Comparison of ENCODE assay signal across 1 cellular context in the genomic region with DNA sequence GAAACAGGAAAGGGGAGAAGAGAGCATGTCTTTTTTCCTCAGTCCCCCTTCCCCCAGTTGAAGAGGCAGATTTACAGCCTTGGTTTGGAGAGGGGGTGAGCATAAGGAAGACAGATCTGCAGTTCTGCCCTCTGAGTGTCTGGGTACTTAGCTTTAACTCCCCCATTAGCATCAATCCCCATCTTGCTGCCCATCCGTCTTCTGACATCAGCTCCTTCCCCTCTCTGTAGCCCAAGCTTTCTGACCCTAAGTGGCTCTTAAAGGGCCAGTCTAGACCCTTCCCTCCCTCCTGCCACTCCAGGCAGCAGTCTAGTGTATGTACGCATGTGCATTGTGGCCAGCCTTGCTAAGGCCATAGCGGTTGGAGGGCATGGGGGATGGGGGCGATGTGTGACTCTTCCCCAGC.
TF ChIP-seq lines count a peak whose summit lies in the region.

No MANE protein-coding gene starts in this region.

TF ChIP-seq in K562, 482 proteins besides CTCF, POLR2A, EP300 and RAD21 (continues in another document):
- TF ChIP-seq PBX2 (CRISPR knock-in tag; IDR thresholded peaks at IDR 0.05; ENCODE audit: low read depth) (no peak), PBX2 (tag; conservative IDR thresholded peaks at IDR 0.05; ENCODE audit: low read depth) (peak; percentile 36), GTF2F1 (IDR thresholded peaks at IDR 0.05; ENCODE audit: low read depth, low read length) (no peak), EZH2 (IDR thresholded peaks at IDR 0.05; ENCODE audit: borderline replicate concordance, low read depth, low read length) (no peak), NCOA6 (IDR thresholded peaks at IDR 0.05) (no peak), ZBTB1 (CRISPR knock-in tag; IDR thresholded peaks at IDR 0.05; ENCODE audit: borderline replicate concordance, low read depth) (no peak), TARDBP (IDR thresholded peaks at IDR 0.05) (no peak), NFYB (IDR thresholded peaks at IDR 0.05; ENCODE audit: extremely low read depth, insufficient read length) (no peak), SMARCE1 (IDR thresholded peaks at IDR 0.05) (no peak), PHF8 (IDR thresholded peaks at IDR 0.05; ENCODE audit: borderline replicate concordance, low read length) (no peak), ZNF23 (CRISPR knock-in tag; IDR thresholded peaks at IDR 0.05) (no peak), RBM15 (IDR thresholded peaks at IDR 0.05; ENCODE audit: insufficient read depth, low read length) (no peak), RBM39 (optimal IDR thresholded peaks at IDR 0.05; ENCODE audit: low read depth, low read length) (no peak), ILK (tag; IDR thresholded peaks at IDR 0.05; ENCODE audit: borderline replicate concordance, low read depth) (no peak), HDAC2 (IDR thresholded peaks at IDR 0.05) (no peak), NBN (IDR thresholded peaks at IDR 0.05; ENCODE audit: low read depth) (no peak), CHD7 (IDR thresholded peaks at IDR 0.05; ENCODE audit: low read depth, low read length) (no peak)
- TF ChIP-seq, protein P1, sequence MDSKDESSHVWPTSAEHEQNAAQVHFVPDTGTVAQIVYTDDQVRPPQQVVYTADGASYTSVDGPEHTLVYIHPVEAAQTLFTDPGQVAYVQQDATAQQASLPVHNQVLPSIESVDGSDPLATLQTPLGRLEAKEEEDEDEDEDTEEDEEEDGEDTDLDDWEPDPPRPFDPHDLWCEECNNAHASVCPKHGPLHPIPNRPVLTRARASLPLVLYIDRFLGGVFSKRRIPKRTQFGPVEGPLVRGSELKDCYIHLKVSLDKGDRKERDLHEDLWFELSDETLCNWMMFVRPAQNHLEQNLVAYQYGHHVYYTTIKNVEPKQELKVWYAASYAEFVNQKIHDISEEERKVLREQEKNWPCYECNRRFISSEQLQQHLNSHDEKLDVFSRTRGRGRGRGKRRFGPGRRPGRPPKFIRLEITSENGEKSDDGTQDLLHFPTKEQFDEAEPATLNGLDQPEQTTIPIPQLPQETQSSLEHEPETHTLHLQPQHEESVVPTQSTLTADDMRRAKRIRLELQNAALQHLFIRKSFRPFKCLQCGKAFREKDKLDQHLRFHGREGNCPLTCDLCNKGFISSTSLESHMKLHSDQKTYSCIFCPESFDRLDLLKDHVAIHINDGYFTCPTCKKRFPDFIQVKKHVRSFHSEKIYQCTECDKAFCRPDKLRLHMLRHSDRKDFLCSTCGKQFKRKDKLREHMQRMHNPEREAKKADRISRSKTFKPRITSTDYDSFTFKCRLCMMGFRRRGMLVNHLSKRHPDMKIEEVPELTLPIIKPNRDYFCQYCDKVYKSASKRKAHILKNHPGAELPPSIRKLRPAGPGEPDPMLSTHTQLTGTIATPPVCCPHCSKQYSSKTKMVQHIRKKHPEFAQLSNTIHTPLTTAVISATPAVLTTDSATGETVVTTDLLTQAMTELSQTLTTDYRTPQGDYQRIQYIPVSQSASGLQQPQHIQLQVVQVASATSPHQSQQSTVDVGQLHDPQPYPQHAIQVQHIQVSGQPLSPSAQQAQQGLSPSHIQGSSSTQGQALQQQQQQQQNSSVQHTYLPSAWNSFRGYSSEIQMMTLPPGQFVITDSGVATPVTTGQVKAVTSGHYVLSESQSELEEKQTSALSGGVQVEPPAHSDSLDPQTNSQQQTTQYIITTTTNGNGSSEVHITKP (IDR thresholded peaks at IDR 0.05; ENCODE audit: partially characterized antibody) = peak; percentile 94
- TF ChIP-seq, protein P2, sequence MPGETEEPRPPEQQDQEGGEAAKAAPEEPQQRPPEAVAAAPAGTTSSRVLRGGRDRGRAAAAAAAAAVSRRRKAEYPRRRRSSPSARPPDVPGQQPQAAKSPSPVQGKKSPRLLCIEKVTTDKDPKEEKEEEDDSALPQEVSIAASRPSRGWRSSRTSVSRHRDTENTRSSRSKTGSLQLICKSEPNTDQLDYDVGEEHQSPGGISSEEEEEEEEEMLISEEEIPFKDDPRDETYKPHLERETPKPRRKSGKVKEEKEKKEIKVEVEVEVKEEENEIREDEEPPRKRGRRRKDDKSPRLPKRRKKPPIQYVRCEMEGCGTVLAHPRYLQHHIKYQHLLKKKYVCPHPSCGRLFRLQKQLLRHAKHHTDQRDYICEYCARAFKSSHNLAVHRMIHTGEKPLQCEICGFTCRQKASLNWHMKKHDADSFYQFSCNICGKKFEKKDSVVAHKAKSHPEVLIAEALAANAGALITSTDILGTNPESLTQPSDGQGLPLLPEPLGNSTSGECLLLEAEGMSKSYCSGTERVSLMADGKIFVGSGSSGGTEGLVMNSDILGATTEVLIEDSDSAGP (CRISPR knock-in tag; IDR thresholded peaks at IDR 0.05) = peak; percentile 84
- TF ChIP-seq, protein P3, sequence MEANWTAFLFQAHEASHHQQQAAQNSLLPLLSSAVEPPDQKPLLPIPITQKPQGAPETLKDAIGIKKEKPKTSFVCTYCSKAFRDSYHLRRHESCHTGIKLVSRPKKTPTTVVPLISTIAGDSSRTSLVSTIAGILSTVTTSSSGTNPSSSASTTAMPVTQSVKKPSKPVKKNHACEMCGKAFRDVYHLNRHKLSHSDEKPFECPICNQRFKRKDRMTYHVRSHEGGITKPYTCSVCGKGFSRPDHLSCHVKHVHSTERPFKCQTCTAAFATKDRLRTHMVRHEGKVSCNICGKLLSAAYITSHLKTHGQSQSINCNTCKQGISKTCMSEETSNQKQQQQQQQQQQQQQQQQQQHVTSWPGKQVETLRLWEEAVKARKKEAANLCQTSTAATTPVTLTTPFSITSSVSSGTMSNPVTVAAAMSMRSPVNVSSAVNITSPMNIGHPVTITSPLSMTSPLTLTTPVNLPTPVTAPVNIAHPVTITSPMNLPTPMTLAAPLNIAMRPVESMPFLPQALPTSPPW (CRISPR knock-in tag; IDR thresholded peaks at IDR 0.05) = 0 out of 2 replicates have a peak, but pooled peaks have one; percentile 4
- TF ChIP-seq, protein P4, sequence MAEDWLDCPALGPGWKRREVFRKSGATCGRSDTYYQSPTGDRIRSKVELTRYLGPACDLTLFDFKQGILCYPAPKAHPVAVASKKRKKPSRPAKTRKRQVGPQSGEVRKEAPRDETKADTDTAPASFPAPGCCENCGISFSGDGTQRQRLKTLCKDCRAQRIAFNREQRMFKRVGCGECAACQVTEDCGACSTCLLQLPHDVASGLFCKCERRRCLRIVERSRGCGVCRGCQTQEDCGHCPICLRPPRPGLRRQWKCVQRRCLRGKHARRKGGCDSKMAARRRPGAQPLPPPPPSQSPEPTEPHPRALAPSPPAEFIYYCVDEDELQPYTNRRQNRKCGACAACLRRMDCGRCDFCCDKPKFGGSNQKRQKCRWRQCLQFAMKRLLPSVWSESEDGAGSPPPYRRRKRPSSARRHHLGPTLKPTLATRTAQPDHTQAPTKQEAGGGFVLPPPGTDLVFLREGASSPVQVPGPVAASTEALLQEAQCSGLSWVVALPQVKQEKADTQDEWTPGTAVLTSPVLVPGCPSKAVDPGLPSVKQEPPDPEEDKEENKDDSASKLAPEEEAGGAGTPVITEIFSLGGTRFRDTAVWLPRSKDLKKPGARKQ (CRISPR knock-in tag; IDR thresholded peaks at IDR 0.05) = no peak
